ENCODE assay signal across 8 cellular contexts in genomic region chr3:129313415-129313982, GRCh38. TPM values are rescaled to one million over a fixed set of nuclear protein-coding genes. Genes with fewer than 3 reads are reported as not detected.
A peak's percentile ranks its signal among the peaks of the same experiment; 100 is the strongest.
DNase-seq lines count a peak whose midpoint lies in the region; TF ChIP-seq lines count a peak whose summit lies in the region.

No MANE protein-coding gene starts in this region.

- H3K27ac ChIP-seq in WERI-Rb-1 (no peak overlapping the region), subcutaneous abdominal adipose tissue (ENCODE audit: low read depth, low read length) (peak overlapping the region; percentile 91)

- in situ Hi-C loops in GM13977 (cut with MboI; ENCODE audit: low pct_unique_long_range_greater_than_20kb, low sequenced_read_pairs, unreplicated experiment), result no loop called here

- peak overlapping the region; percentile 92 for H3K4me3 Mint-ChIP-seq in activated CD4-positive, alpha-beta T cell treated with anti-CD3 and anti-CD28 coated beads, Interleukin-2, amount 10 ng/mL, durations not matched to agents 24 days and 14 days
- peak overlapping the region; percentile 86 for H3K4me3 Mint-ChIP-seq in glutamatergic neuron (ENCODE audit: unreplicated experiment)

- H3K9me3 ChIP-seq in WERI-Rb-1 (ENCODE audit: severe bottlenecking) (no peaks in the 10 kb centered on the region), subcutaneous abdominal adipose tissue (ENCODE audit: control insufficient read depth in 5 of 5, low read length in 5 of 5) (no peaks in the 10 kb centered on the region)

- DNase-seq in activated CD4-positive, alpha-beta T cell treated with anti-CD3 and anti-CD28 coated beads, Interleukin-2, amount 10 ng/mL, durations not matched to agents 24 days and 14 days, result peak; percentile 76
- no peak for DNase-seq in activated CD4-positive, alpha-beta T cell treated with anti-CD3 and anti-CD28 coated beads, Interleukin-2, amount 50 U/mL, for 4 hours
- DNase-seq in WERI-Rb-1 (peak; percentile 33), glutamatergic neuron (no peak), activated gamma-delta T cell treated with Interleukin-2 at 50 U/mL for 16 hours (no peak), putamen (ENCODE audit: low spot score) (no peak), GM13977 (ENCODE audit: low spot score) (no peak)

- TF ChIP-seq CTCF in WERI-Rb-1 (IDR thresholded peaks at IDR 0.05; ENCODE audit: low read depth, low read length) (no peak), glutamatergic neuron (IDR thresholded peaks at IDR 0.05; ENCODE audit: partially characterized antibody, unreplicated experiment) (no peak), GM13977 (IDR thresholded peaks at IDR 0.05; ENCODE audit: extremely low read depth, insufficient read depth, missing control alignments) (no peak)

- H3K4me1 ChIP-seq in subcutaneous abdominal adipose tissue (ENCODE audit: control insufficient read depth in 5 of 5, insufficient read depth in 5 of 5, low read length in 5 of 5), result peaks cover 5 to 42% (median 28%) of the 10 kb centered on the region in 5 donors

- H3K27me3 ChIP-seq in WERI-Rb-1 (ENCODE audit: insufficient read depth, low read depth, severe bottlenecking), result no peaks in the 10 kb centered on the region
- H3K27me3 ChIP-seq in subcutaneous abdominal adipose tissue (ENCODE audit: control insufficient read depth in 5 of 5, insufficient read depth in 4 of 5, low read length in 5 of 5), result no peaks in the 10 kb centered on the region

- no peaks in the 10 kb centered on the region for H3K9me3 Mint-ChIP-seq in activated CD4-positive, alpha-beta T cell treated with anti-CD3 and anti-CD28 coated beads, Interleukin-2, amount 10 ng/mL, durations not matched to agents 24 days and 14 days
- H3K9me3 Mint-ChIP-seq in glutamatergic neuron (ENCODE audit: unreplicated experiment), result peaks cover 21% of the 10 kb centered on the region

- peak overlapping the region in 1 of 5 donors; percentile 44 for H3K9ac ChIP-seq in subcutaneous abdominal adipose tissue (ENCODE audit: low read length in 5 of 5)

- intact Hi-C loops in activated CD4-positive, alpha-beta T cell treated with anti-CD3 and anti-CD28 coated beads, Interleukin-2, amount 10 ng/mL, durations not matched to agents 24 days and 14 days (cut with micrococcal nuclease), result loop anchor here (5.0 to 10.0 kb wide), 2 partner anchors 509 to 846 kb away; partner anchors contain the start of gene DNAJB8

- no peaks in the 10 kb centered on the region for H3K27me3 Mint-ChIP-seq in activated CD4-positive, alpha-beta T cell treated with anti-CD3 and anti-CD28 coated beads, Interleukin-2, amount 10 ng/mL, durations not matched to agents 24 days and 14 days
- H3K27me3 Mint-ChIP-seq in glutamatergic neuron (ENCODE audit: unreplicated experiment), result peaks cover 12% of the 10 kb centered on the region

- H3K27ac Mint-ChIP-seq in activated CD4-positive, alpha-beta T cell treated with anti-CD3 and anti-CD28 coated beads, Interleukin-2, amount 10 ng/mL, durations not matched to agents 24 days and 14 days, result peak overlapping the region; percentile 79
- peak overlapping the region; percentile 88 for H3K27ac Mint-ChIP-seq in glutamatergic neuron (ENCODE audit: unreplicated experiment)

- peak overlapping the region; percentile 72; the same call in 1 of the 2 replicates for H3K4me3 ChIP-seq in WERI-Rb-1 (ENCODE audit: low read depth, low read length)
- peak overlapping the region in 2 of 5 donors; percentile 92 to 93 for H3K4me3 ChIP-seq in subcutaneous abdominal adipose tissue (ENCODE audit: low read depth in 1 of 5, low read length in 5 of 5)

- peaks cover 39% of the 10 kb centered on the region for H3K4me1 Mint-ChIP-seq in activated CD4-positive, alpha-beta T cell treated with anti-CD3 and anti-CD28 coated beads, Interleukin-2, amount 10 ng/mL, durations not matched to agents 24 days and 14 days
- H3K4me1 Mint-ChIP-seq in glutamatergic neuron (ENCODE audit: low read depth, unreplicated experiment), result peaks cover 13% of the 10 kb centered on the region

- peaks cover 14% of the 10 kb centered on the region for H3K36me3 ChIP-seq in WERI-Rb-1
- peaks cover 0 to 3% (median 0%) of the 10 kb centered on the region in 5 donors for H3K36me3 ChIP-seq in subcutaneous abdominal adipose tissue (ENCODE audit: control insufficient read depth in 5 of 5, insufficient read depth in 5 of 5, low read length in 5 of 5)

- H3K36me3 Mint-ChIP-seq in activated CD4-positive, alpha-beta T cell treated with anti-CD3 and anti-CD28 coated beads, Interleukin-2, amount 10 ng/mL, durations not matched to agents 24 days and 14 days (ENCODE audit: low read depth), result peaks cover 3% of the 10 kb centered on the region
- H3K36me3 Mint-ChIP-seq in glutamatergic neuron (ENCODE audit: unreplicated experiment), result no peaks in the 10 kb centered on the region

RNA-seq across cellular contexts. Expression of gene HMCES, which starts 34.8 kb away (rescaled TPM):
- 58.3 and 62.6 TPM in 2 replicates for total RNA-seq in activated CD4-positive, alpha-beta T cell treated with anti-CD3 and anti-CD28 coated beads, Interleukin-2, amount 10 ng/mL, durations not matched to agents 24 days and 14 days
- 37.7 TPM for total RNA-seq in glutamatergic neuron (ENCODE audit: unreplicated experiment)

Comparison
In these comparisons a context has a peak if more than half of its experiments do, and no peak if none do; other contexts are left out.
1. DNase-seq: peak in activated CD4-positive, alpha-beta T cell treated with anti-CD3 and anti-CD28 coated beads, Interleukin-2, amount 10 ng/mL, durations not matched to agents 24 days and 14 days (single experiment) and WERI-Rb-1 (single experiment); none in activated CD4-positive, alpha-beta T cell treated with anti-CD3 and anti-CD28 coated beads, Interleukin-2, amount 50 U/mL, for 4 hours (0 of 2), glutamatergic neuron (single experiment), activated gamma-delta T cell treated with Interleukin-2 at 50 U/mL for 16 hours (single experiment), putamen (single experiment) and GM13977 (single experiment).